Comparison of ENCODE assay signal across 8 cellular contexts in genomic region chr17:36463916-36464764, GRCh38. TPM values are rescaled to one million over a fixed set of nuclear protein-coding genes. Genes with fewer than 3 reads are reported as not detected.
DNase-seq lines count a peak whose midpoint lies in the region; ATAC-seq and TF ChIP-seq lines count a peak whose summit lies in the region.

No MANE protein-coding gene starts in this region.

- no peak overlapping the region for H3K27ac Mint-ChIP-seq in activated CD8-positive, alpha-beta T cell treated with anti-CD3 and anti-CD28 coated beads, Interleukin-2, amount 10 ng/mL, durations not matched to agents 7 days and 5 days

- TF ChIP-seq CTCF in foreskin fibroblast (IDR thresholded peaks at IDR 0.05; ENCODE audit: low read depth, low read length): no peak
- no peak for TF ChIP-seq CTCF in parathyroid adenoma (IDR thresholded peaks at IDR 0.05)

- H3K4me2 ChIP-seq in parathyroid adenoma (ENCODE audit: low read length): no peak overlapping the region

- H3K4me1 Mint-ChIP-seq in activated CD8-positive, alpha-beta T cell treated with anti-CD3 and anti-CD28 coated beads, Interleukin-2, amount 10 ng/mL, durations not matched to agents 7 days and 5 days (ENCODE audit: low read depth): no peaks in the 10 kb centered on the region

- H3K4me1 ChIP-seq in parathyroid adenoma: no peaks in the 10 kb centered on the region

- H2AFZ ChIP-seq in parathyroid adenoma: peak overlapping the region; percentile 3

- DNase-seq in Daoy (ENCODE audit: low read depth) (peak; percentile 87), M059J (ENCODE audit: low read depth) (peak; percentile 57), foreskin fibroblast (peak; percentile 77 to 94), SW 1271 (lab: John Stamatoyannopoulos, UW) (no peak)
- peak; percentile 77 for DNase-seq in activated CD8-positive, alpha-beta T cell treated with anti-CD3 and anti-CD28 coated beads, Interleukin-2, amount 10 ng/mL, durations not matched to agents 7 days and 5 days

- H3K9me3 Mint-ChIP-seq in activated CD8-positive, alpha-beta T cell treated with anti-CD3 and anti-CD28 coated beads, Interleukin-2, amount 10 ng/mL, durations not matched to agents 7 days and 5 days (ENCODE audit: insufficient read depth): no peaks in the 10 kb centered on the region

- no peak overlapping the region for H3K4me3 ChIP-seq in foreskin fibroblast (ENCODE audit: low read depth in 1 of 2, low read length in 2 of 2)
- no peak overlapping the region for H3K4me3 ChIP-seq in parathyroid adenoma (ENCODE audit: low read depth, low read length)

- no peaks in the 10 kb centered on the region for H3K36me3 Mint-ChIP-seq in activated CD8-positive, alpha-beta T cell treated with anti-CD3 and anti-CD28 coated beads, Interleukin-2, amount 10 ng/mL, durations not matched to agents 7 days and 5 days (ENCODE audit: low read depth)

- peak; percentile 98 for ATAC-seq in activated CD8-positive, alpha-beta T cell treated with anti-CD3 and anti-CD28 coated beads, Interleukin-2, amount 10 ng/mL, durations not matched to agents 7 days and 5 days
- no peak for ATAC-seq in HG03342 (IDR thresholded peaks at IDR 0.05; ENCODE audit: unreplicated experiment)
- no peak for ATAC-seq in HG03025 (IDR thresholded peaks at IDR 0.05; ENCODE audit: low FRiP score, unreplicated experiment)

- no peak overlapping the region for H3K4me3 Mint-ChIP-seq in activated CD8-positive, alpha-beta T cell treated with anti-CD3 and anti-CD28 coated beads, Interleukin-2, amount 10 ng/mL, durations not matched to agents 7 days and 5 days

- no peaks in the 10 kb centered on the region for H3K79me2 ChIP-seq in parathyroid adenoma

- H3K27me3 Mint-ChIP-seq in activated CD8-positive, alpha-beta T cell treated with anti-CD3 and anti-CD28 coated beads, Interleukin-2, amount 10 ng/mL, durations not matched to agents 7 days and 5 days (ENCODE audit: low read depth): peaks cover 30% of the 10 kb centered on the region

- no peak overlapping the region for H3K9ac ChIP-seq in parathyroid adenoma

- H3K36me3 ChIP-seq in parathyroid adenoma (ENCODE audit: control insufficient read depth, insufficient read depth, low read length): no peaks in the 10 kb centered on the region

- POLR2A ChIA-PET in activated CD8-positive, alpha-beta T cell treated with anti-CD3 and anti-CD28 coated beads, Interleukin-2, amount 10 ng/mL, durations not matched to agents 7 days and 5 days (lab: Charles Lee): interaction anchor here (0.6 kb wide), 1 partner anchor 143 kb away, joined by 4 read pairs; no protein-coding TSS in a partner anchor

- CTCF ChIA-PET in activated CD8-positive, alpha-beta T cell treated with anti-CD3 and anti-CD28 coated beads, Interleukin-2, amount 10 ng/mL, durations not matched to agents 7 days and 5 days (lab: Charles Lee): no interaction called here

- no peak overlapping the region for H3K27ac ChIP-seq in parathyroid adenoma

- H3K9me3 ChIP-seq in parathyroid adenoma (ENCODE audit: control insufficient read depth, low read length): no peaks in the 10 kb centered on the region

- H3K27me3 ChIP-seq in parathyroid adenoma (ENCODE audit: control insufficient read depth, insufficient read depth, low read length): no peaks in the 10 kb centered on the region

RNA-seq across cellular contexts. Expression of gene ZNHIT3, which starts 22.3 kb away (rescaled TPM):
- 56.0 and 61.0 TPM in 2 replicates for total RNA-seq in Daoy (2014; rRNA removed; shearing (Covaris generic))
- total RNA-seq in M059J (2014; rRNA removed; shearing (Covaris generic)): 57.2 and 59.0 TPM in 2 replicates
- 10 to 100 TPM; 32.2 to 33.7 TPM for total RNA-seq in activated CD8-positive, alpha-beta T cell treated with anti-CD3 and anti-CD28 coated beads, Interleukin-2, amount 10 ng/mL, durations not matched to agents 7 days and 5 days

Comparison
In these comparisons a context has a peak if more than half of its experiments do, and no peak if none do; other contexts are left out.
1. DNase-seq: peak in Daoy (single experiment), M059J (single experiment), activated CD8-positive, alpha-beta T cell treated with anti-CD3 and anti-CD28 coated beads, Interleukin-2, amount 10 ng/mL, durations not matched to agents 7 days and 5 days (single experiment) and foreskin fibroblast (2 of 2); none in SW 1271 (0 of 2).